Comparison of ENCODE assay signal across 12 cellular contexts in the genomic region with DNA sequence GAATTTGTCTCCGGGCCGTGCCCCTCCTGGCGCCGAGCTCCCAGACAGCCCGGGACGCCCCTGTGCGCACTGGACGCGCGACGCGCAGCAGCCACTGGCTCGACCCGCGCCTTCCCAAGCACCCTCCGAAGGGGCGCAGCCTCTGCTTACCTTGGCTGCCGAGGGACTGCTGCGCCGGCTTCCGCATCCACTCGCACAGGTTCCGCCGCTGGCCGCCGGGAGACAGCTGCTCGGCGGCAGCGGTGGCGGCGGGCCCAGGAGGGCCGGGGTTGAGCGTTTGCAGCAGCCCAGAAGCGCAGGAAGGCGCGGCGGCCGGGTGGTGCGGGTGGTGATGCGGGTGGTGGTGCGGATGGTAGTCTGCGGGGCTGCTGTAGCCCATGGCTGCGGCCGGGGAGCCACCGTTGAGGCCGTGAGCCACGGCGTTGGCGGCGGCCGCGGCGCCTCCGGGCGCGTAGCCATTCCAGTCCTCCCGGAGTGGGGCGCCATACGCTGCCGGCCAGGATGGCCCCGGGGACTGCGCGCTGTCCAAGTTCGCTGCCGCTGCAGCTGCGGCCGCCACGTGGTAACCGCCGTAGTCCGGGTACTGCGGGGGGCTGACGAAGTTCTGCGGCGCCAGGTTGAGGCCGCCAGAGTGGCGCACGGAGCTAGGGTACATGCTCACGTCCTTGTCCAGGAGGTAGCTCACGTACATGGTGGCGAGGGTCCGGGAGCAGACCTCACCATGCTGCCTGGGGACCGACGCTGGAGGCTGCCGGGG. TPM values are rescaled to one million over a fixed set of nuclear protein-coding genes. Genes with fewer than 3 reads are reported as not detected.
DNase-seq lines count a peak whose midpoint lies in the region; ATAC-seq and TF ChIP-seq lines count a peak whose summit lies in the region.
"Had no signal": no experiment of that assay in that cellular context is flagged by ENCODE, and none has a peak within 500 bp of the region (broad histone marks: within the 10 kb centered on the region; RNA-seq: fewer than 3 reads in every experiment).

No MANE protein-coding gene starts in this region.

- CTCF ChIA-PET in GM10248 (lab: Yijun Ruan, JAX), result interaction anchor here (1.3 to 6.7 kb wide), 6 partner anchors 15 to 607 kb away, joined by 3 to 50 read pairs (median 9); no protein-coding TSS in a partner anchor

- H3K4me3 ChIP-seq in osteoblast (ENCODE audit: insufficient read depth, low read length), result no peak overlapping the region

- no peaks in the 10 kb centered on the region for H4K20me1 ChIP-seq in osteoblast (ENCODE audit: insufficient read depth, low read length)

- H3K9me3 Mint-ChIP-seq in dendritic cell treated with granulocyte-macrophage colony-stimulating factor and Interleukin-4, amounts not matched to agents 40 ng/mL and 50 ng/mL, for 4 days, result no peaks in the 10 kb centered on the region
- H3K9me3 Mint-ChIP-seq: natural killer cell had no signal

- TF ChIP-seq CTCF in GM10248 (IDR thresholded peaks at IDR 0.05; ENCODE audit: control extremely low read depth, extremely low read depth, low read depth, missing control alignments), result no peak
- no peak for TF ChIP-seq CTCF in osteoblast (IDR thresholded peaks at IDR 0.05; ENCODE audit: extremely low read depth, low read depth, low read length)

- peak overlapping the region; percentile 34 for H3K4me3 Mint-ChIP-seq in dendritic cell treated with granulocyte-macrophage colony-stimulating factor and Interleukin-4, amounts not matched to agents 40 ng/mL and 50 ng/mL, for 4 days
- H3K4me3 Mint-ChIP-seq: natural killer cell had no signal

- no peaks in the 10 kb centered on the region for H3K36me3 Mint-ChIP-seq in dendritic cell treated with granulocyte-macrophage colony-stimulating factor and Interleukin-4, amounts not matched to agents 40 ng/mL and 50 ng/mL, for 4 days (ENCODE audit: low read depth)
- H3K36me3 Mint-ChIP-seq: natural killer cell had no signal

- no peak overlapping the region for H3K27ac ChIP-seq in osteoblast (ENCODE audit: low read depth, low read length)

- no peak overlapping the region for H3K4me2 ChIP-seq in osteoblast (ENCODE audit: insufficient read depth, low read length)

- POLR2A ChIA-PET in GM10248 (lab: Yijun Ruan, JAX), result no interaction called here

- H3K27me3 Mint-ChIP-seq in dendritic cell treated with granulocyte-macrophage colony-stimulating factor and Interleukin-4, amounts not matched to agents 40 ng/mL and 50 ng/mL, for 4 days, result peaks cover 98% of the 10 kb centered on the region

- H3K27me3 ChIP-seq in osteoblast (ENCODE audit: insufficient read depth, low read length), result peaks cover 91% of the 10 kb centered on the region

- ATAC-seq in HG02840 (IDR thresholded peaks at IDR 0.05; ENCODE audit: low FRiP score, unreplicated experiment), result no peak
- ATAC-seq: natural killer cell had no signal

- H3K27ac Mint-ChIP-seq in dendritic cell treated with granulocyte-macrophage colony-stimulating factor and Interleukin-4, amounts not matched to agents 40 ng/mL and 50 ng/mL, for 4 days, result no peak overlapping the region
- H3K27ac Mint-ChIP-seq: natural killer cell had no signal

- H3K4me1 Mint-ChIP-seq in dendritic cell treated with granulocyte-macrophage colony-stimulating factor and Interleukin-4, amounts not matched to agents 40 ng/mL and 50 ng/mL, for 4 days (ENCODE audit: low read depth), result peaks cover 33% of the 10 kb centered on the region

- intact Hi-C loops in dendritic cell treated with granulocyte-macrophage colony-stimulating factor and Interleukin-4, amounts not matched to agents 40 ng/mL and 50 ng/mL, for 4 days (cut with micrococcal nuclease), result no loop called here

- DNase-seq in GM10248 (ENCODE audit: extremely low spot score) (peak; percentile 18), NCI-H1105 (lab: John Stamatoyannopoulos, UW) (peak; percentile 33), osteoblast (ENCODE audit: insufficient read length, low spot score, missing footprints) (peak; percentile 66), NCI-H446 treated with DMSO at 0.1 percent for 48 hours (lab: John Stamatoyannopoulos, UW) (no peak), mesenteric fat pad (ENCODE audit: low spot score) (no peak), hippocampal formation (lab: John Stamatoyannopoulos, UW) (no peak)
- DNase-seq: activated CD4-positive, alpha-beta T cell treated with anti-CD3 and anti-CD28 coated beads, Interleukin-2, amount 50 U/mL, for 48 hours; natural killer cell had no signal

- no peaks in the 10 kb centered on the region for H3K4me1 ChIP-seq in osteoblast (ENCODE audit: insufficient read depth, low read length)

- H3K9me3 ChIP-seq in osteoblast (ENCODE audit: low read depth, low read length), result no peaks in the 10 kb centered on the region

- no peaks in the 10 kb centered on the region for H3K36me3 ChIP-seq in osteoblast (ENCODE audit: insufficient read depth, low read length)

- H3K79me2 ChIP-seq in osteoblast (ENCODE audit: insufficient read depth, low read length), result no peaks in the 10 kb centered on the region

- no peak overlapping the region for H2AFZ ChIP-seq in osteoblast (ENCODE audit: low read length)

RNA-seq across cellular contexts. Expression of a gene that starts 0.6 kb away (rescaled TPM):
- total RNA-seq in osteoblast (not detected in 2 replicates), mesenteric fat pad (0.45 TPM)
- total RNA-seq: LHCN-M2, natural killer cell, RPMI7951 had no signal

RNA-seq across cellular contexts. Expression of a gene that starts 20.0 kb away (rescaled TPM):
- total RNA-seq in osteoblast (not detected in 2 replicates), mesenteric fat pad (1.7 TPM)
- total RNA-seq: LHCN-M2, natural killer cell, RPMI7951 had no signal

RNA-seq across cellular contexts. Expression of a gene that starts 48.7 kb away (rescaled TPM):
- not detected in 2 replicates for total RNA-seq in osteoblast
- total RNA-seq in mesenteric fat pad, result not detected
- total RNA-seq: LHCN-M2, natural killer cell, RPMI7951 had no signal

Comparison
In these comparisons a context has a peak if more than half of its experiments do, and no peak if none do; other contexts are left out.
1. DNase-seq: peak in GM10248 (single experiment), NCI-H1105 (single experiment) and osteoblast (single experiment); none in NCI-H446 treated with DMSO at 0.1 percent for 48 hours (single experiment), mesenteric fat pad (single experiment) and hippocampal formation (0 of 2).